Comparison of ENCODE assay signal across 6 cellular contexts in genomic region chr1:72489801-72490200, GRCh38.
"Had no signal": no experiment of that assay in that cellular context is flagged by ENCODE, and none has a peak within 500 bp of the region (broad histone marks: within the 10 kb centered on the region; RNA-seq: fewer than 3 reads in every experiment).

No MANE protein-coding gene starts in this region.

- H3K4me3 ChIP-seq: GM23248, K562 had no signal

- H3K27ac ChIP-seq: GM23248, KMS-11 had no signal

- DNase-seq: GM23248, H9, HCEC 1CT, IMR-90 had no signal
